In the genomic region with DNA sequence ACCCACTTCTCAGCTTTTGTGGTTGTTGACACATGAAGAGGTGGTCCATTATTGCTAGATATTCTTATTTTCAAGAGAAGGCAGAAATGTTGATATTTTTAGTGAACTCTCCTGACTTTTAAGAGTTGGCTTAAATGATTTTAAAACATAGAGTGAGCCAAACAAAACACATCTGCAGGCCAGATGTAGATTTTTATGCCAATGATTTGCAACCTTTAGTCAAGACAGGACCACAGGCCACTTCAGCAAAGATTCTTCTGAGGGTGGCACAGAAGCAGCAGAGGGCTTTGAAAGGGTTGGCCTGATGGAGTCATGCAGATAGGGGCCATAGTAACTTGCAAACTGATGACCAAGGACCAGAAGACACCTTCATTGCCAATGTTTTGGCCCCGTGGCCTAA, we compare ENCODE assay signal across 22 cellular contexts.
DNase-seq lines count a peak whose midpoint lies in the region; ATAC-seq and TF ChIP-seq lines count a peak whose summit lies in the region.
"Had no signal": no experiment of that assay in that cellular context is flagged by ENCODE, and none has a peak within 500 bp of the region (broad histone marks: within the 10 kb centered on the region; RNA-seq: fewer than 3 reads in every experiment).

No MANE protein-coding gene starts in this region.

- WGBS in heart left ventricle, 4 donors, result 82 to 92% (median 89%) methylated on average over 1 of the region's 1 CpG

- intact Hi-C loops in heart left ventricle (cut with DNase I) (no loop called here), Right ventricle myocardium inferior (cut with DNase I) (no loop called here)

- no peaks in the 10 kb centered on the region for H3K36me3 ChIP-seq in heart left ventricle
- no peaks in the 10 kb centered on the region for H3K36me3 ChIP-seq in stomach smooth muscle (ENCODE audit: control insufficient read depth in 2 of 2, insufficient read depth in 2 of 2, low read length in 2 of 2)
- no peaks in the 10 kb centered on the region for H3K36me3 ChIP-seq in Peyer's patch

- peaks cover 0 to 5% (median 0%) of the 10 kb centered on the region in 12 donors for H3K9me3 ChIP-seq in heart left ventricle
- H3K9me3 ChIP-seq in stomach smooth muscle (ENCODE audit: control insufficient read depth in 2 of 2, low read length in 2 of 2), result no peaks in the 10 kb centered on the region
- H3K9me3 ChIP-seq in Peyer's patch, result no peaks in the 10 kb centered on the region

- no peaks in the 10 kb centered on the region for H3K27me3 ChIP-seq in heart left ventricle
- H3K27me3 ChIP-seq in stomach smooth muscle (ENCODE audit: control insufficient read depth in 1 of 2, insufficient read depth in 2 of 2, low read length in 2 of 2), result no peaks in the 10 kb centered on the region
- no peaks in the 10 kb centered on the region for H3K27me3 ChIP-seq in Peyer's patch

- H3K4me1 ChIP-seq in heart left ventricle (peaks cover 2 to 51% (median 38%) of the 10 kb centered on the region in 12 donors), stomach smooth muscle (ENCODE audit: control insufficient read depth, insufficient read depth, low read length) (no peaks in the 10 kb centered on the region), Peyer's patch (peaks cover 0 to 3% (median 0%) of the 10 kb centered on the region in 4 donors)
- H3K4me1 ChIP-seq: Caco-2 had no signal

- no peak for DNase-seq in heart left ventricle
- DNase-seq in Right ventricle myocardium inferior (ENCODE audit: missing footprints), result no peak
- DNase-seq in brain pericyte (ENCODE audit: low read depth, low spot score), result peak; percentile 38
- peak; percentile 47 for DNase-seq in fibroblast of peridontal ligament (ENCODE audit: extremely low read depth)
- no peak for DNase-seq in A172 (ENCODE audit: low spot score)
- no peak for DNase-seq in Peyer's patch
- DNase-seq: Caco-2; CD4-positive, alpha-beta T cell; GM23248; HCEC 1CT; NCI-H1417 treated with DMSO at 0.1 percent for 48 hours; NCI-H1930; NCI-H226; NCI-H524; NCI-H82; PC-3 had no signal

- no peak for TF ChIP-seq POLR2A in heart left ventricle (IDR thresholded peaks at IDR 0.05)
- no peak for TF ChIP-seq POLR2A in Peyer's patch (IDR thresholded peaks at IDR 0.05)

- no peak overlapping the region for H3K9ac ChIP-seq in stomach smooth muscle (ENCODE audit: low read length in 2 of 2)
- H3K9ac ChIP-seq: GM23248, KMS-11 had no signal

- peak overlapping the region in 11 of 12 donors; percentile 71 to 90 (median 83) for H3K27ac ChIP-seq in heart left ventricle
- H3K27ac ChIP-seq in stomach smooth muscle (ENCODE audit: low read length), result peak overlapping the region; percentile 1
- no peak overlapping the region for H3K27ac ChIP-seq in Peyer's patch
- H3K27ac ChIP-seq: 22Rv1, GM23248, HL-60, KMS-11, RWPE1 had no signal

- TF ChIP-seq CTCF in heart left ventricle (IDR thresholded peaks at IDR 0.05), result no peak
- TF ChIP-seq CTCF in Peyer's patch (IDR thresholded peaks at IDR 0.05), result no peak

- H3K4me3 ChIP-seq in heart left ventricle (no peak overlapping the region), stomach smooth muscle (ENCODE audit: low read length in 2 of 2) (no peak overlapping the region), Peyer's patch (no peak overlapping the region)
- H3K4me3 ChIP-seq: GM23248 had no signal

- no peak for ATAC-seq in heart left ventricle
- ATAC-seq in Right ventricle myocardium inferior, result no peak
- no peak for ATAC-seq in GM21786 (IDR thresholded peaks at IDR 0.05; ENCODE audit: unreplicated experiment)
- ATAC-seq: PC-3 had no signal

Comparison
In these comparisons a context has a peak if more than half of its experiments do, and no peak if none do; other contexts are left out.
1. DNase-seq: peak in brain pericyte (single experiment) and fibroblast of peridontal ligament (single experiment); none in heart left ventricle (0 of 5), Right ventricle myocardium inferior (single experiment), A172 (single experiment) and Peyer's patch (0 of 3).
2. H3K27ac ChIP-seq: peak in heart left ventricle (11 of 12) and stomach smooth muscle (single experiment); none in Peyer's patch (0 of 4).